25 cellular contexts compared by ENCODE assay signal in genomic region chr1:235931181-235931738, GRCh38.
A peak's percentile ranks its signal among the peaks of the same experiment; 100 is the strongest.
DNase-seq lines count a peak whose midpoint lies in the region; ATAC-seq and TF ChIP-seq lines count a peak whose summit lies in the region.
"Had no signal": no experiment of that assay in that cellular context is flagged by ENCODE, and none has a peak within 500 bp of the region (broad histone marks: within the 10 kb centered on the region; RNA-seq: fewer than 3 reads in every experiment).

No MANE protein-coding gene starts in this region.

- no peak overlapping the region for H2BK5ac ChIP-seq in trophoblast cell (ENCODE audit: low read depth, low read length, poor library complexity)

- no peak overlapping the region for H3K4me3 Mint-ChIP-seq in T-helper 17 cell
- H3K4me3 Mint-ChIP-seq in naive B cell, result peak overlapping the region; percentile 48 to 91 (median 76)
- H3K4me3 Mint-ChIP-seq: activated CD8-positive, alpha-beta memory T cell treated with anti-CD3 and anti-CD28 coated beads, Interleukin-2, amount 10 ng/mL, durations not matched to agents 7 days and 5 days; activated naive CD4-positive, alpha-beta T cell treated with anti-CD3 and anti-CD28 coated beads, Interleukin-2, amount 10 ng/mL, durations not matched to agents 7 days and 5 days; stimulated activated effector memory CD8-positive, alpha-beta T cell treated with anti-CD3 and anti-CD28 coated beads, Interleukin-12 subunit alpha, Interleukin-12 subunit beta, amount 100 ng/mL, for 72 hours had no signal

- H3K4me1 Mint-ChIP-seq in T-helper 17 cell (peaks cover 13% of the 10 kb centered on the region), naive B cell (peaks cover 57 to 78% (median 76%) of the 10 kb centered on the region in 3 donors)

- H3K9ac ChIP-seq in BLaER1 (no peak overlapping the region), trophoblast cell (ENCODE audit: low read length) (no peak overlapping the region)

- H3K9me3 ChIP-seq in BLaER1 (no peaks in the 10 kb centered on the region), T-helper 17 cell (ENCODE audit: control insufficient read depth, low read length, poor library complexity, severe bottlenecking) (no peaks in the 10 kb centered on the region), trophoblast cell (ENCODE audit: insufficient read depth, low read depth, low read length) (peaks cover 1% of the 10 kb centered on the region), thyroid gland (no peaks in the 10 kb centered on the region)
- H3K9me3 ChIP-seq: A549, BE2C, heart left ventricle, right lobe of liver, vagina had no signal

- H3K79me1 ChIP-seq in trophoblast cell (ENCODE audit: low read length), result peaks cover 2% of the 10 kb centered on the region

- H3K27me3 Mint-ChIP-seq in T-helper 17 cell (peaks cover 23% of the 10 kb centered on the region), naive B cell (no peaks in the 10 kb centered on the region)
- H3K27me3 Mint-ChIP-seq: activated CD8-positive, alpha-beta memory T cell treated with anti-CD3 and anti-CD28 coated beads, Interleukin-2, amount 10 ng/mL, durations not matched to agents 7 days and 5 days; progenitor cell of endocrine pancreas had no signal

- H3K27ac Mint-ChIP-seq in T-helper 17 cell (peak overlapping the region; percentile 39), naive B cell (peak overlapping the region; percentile 74 to 96 (median 86))
- H3K27ac Mint-ChIP-seq: activated CD8-positive, alpha-beta memory T cell treated with anti-CD3 and anti-CD28 coated beads, Interleukin-2, amount 10 ng/mL, durations not matched to agents 7 days and 5 days; activated naive CD4-positive, alpha-beta T cell treated with anti-CD3 and anti-CD28 coated beads, Interleukin-2, amount 10 ng/mL, durations not matched to agents 7 days and 5 days; progenitor cell of endocrine pancreas; stimulated activated effector memory CD8-positive, alpha-beta T cell treated with anti-CD3 and anti-CD28 coated beads, Interleukin-12 subunit alpha, Interleukin-12 subunit beta, amount 100 ng/mL, for 72 hours had no signal

- intact Hi-C loops in thyroid gland (cut with DNase I), result no loop called here

- TF ChIP-seq CTCF in thyroid gland (IDR thresholded peaks at IDR 0.05), result no peak

- no peaks in the 10 kb centered on the region for H4K20me1 ChIP-seq in BLaER1

- H3K36me3 ChIP-seq in BLaER1 (no peaks in the 10 kb centered on the region), trophoblast cell (ENCODE audit: control insufficient read depth in 1 of 2, insufficient read depth in 2 of 2, low read length in 2 of 2) (no peaks in the 10 kb centered on the region), thyroid gland (no peaks in the 10 kb centered on the region)
- H3K36me3 ChIP-seq: BE2C, heart left ventricle, right lobe of liver, vagina had no signal

- no peak overlapping the region for H2BK120ac ChIP-seq in trophoblast cell (ENCODE audit: insufficient read depth, low read length, poor library complexity)

- H2AK5ac ChIP-seq in trophoblast cell (ENCODE audit: low read length), result no peak overlapping the region

- peak; percentile 63 for DNase-seq in Jurkat, Clone E6-1 (ENCODE audit: low read depth, low spot score)
- DNase-seq in T-helper 17 cell, result no peak
- no peak for DNase-seq in naive B cell
- DNase-seq in trophoblast cell, result no peak
- DNase-seq in stimulated activated CD4-positive, alpha-beta T cell treated with anti-CD3 and anti-CD28 coated beads, Interleukin-15, amount 100 ng/mL, for 24 hours, result no peak
- DNase-seq in thyroid gland, result no peak
- DNase-seq: activated CD4-positive, alpha-beta T cell treated with anti-CD3 and anti-CD28 coated beads, Interleukin-2, amount 50 U/mL, for 1 hour; activated CD8-positive, alpha-beta memory T cell treated with anti-CD3 and anti-CD28 coated beads, Interleukin-2, amount 10 ng/mL, durations not matched to agents 7 days and 5 days; activated naive CD4-positive, alpha-beta T cell treated with anti-CD3 and anti-CD28 coated beads, Interleukin-2, amount 10 ng/mL, durations not matched to agents 7 days and 5 days; anterior cingulate cortex; BE2C; COR-L47; effector CD8-positive, alpha-beta T cell; heart left ventricle; right lobe of liver; Right ventricle myocardium superior; stimulated activated CD4-positive, alpha-beta T cell treated with anti-CD3 and anti-CD28 coated beads, Interleukin-12 subunit alpha, Interleukin-12 subunit beta, amount 100 ng/mL, for 4 hours; stimulated activated CD4-positive, alpha-beta T cell treated with anti-CD3 and anti-CD28 coated beads, Interleukin-4, amount 100 ng/mL, for 24 hours had no signal

- no peak overlapping the region for H3K4ac ChIP-seq in trophoblast cell (ENCODE audit: low read depth, low read length)

- H3K23ac ChIP-seq in trophoblast cell (ENCODE audit: low read length), result no peak overlapping the region

- no peak overlapping the region for H3K18ac ChIP-seq in trophoblast cell (ENCODE audit: low read length)

- no peak for TF ChIP-seq POLR2A in thyroid gland (IDR thresholded peaks at IDR 0.05)

- H3K36me3 Mint-ChIP-seq in T-helper 17 cell (ENCODE audit: low read depth) (no peaks in the 10 kb centered on the region), naive B cell (no peaks in the 10 kb centered on the region)
- H3K36me3 Mint-ChIP-seq: activated CD8-positive, alpha-beta memory T cell treated with anti-CD3 and anti-CD28 coated beads, Interleukin-2, amount 10 ng/mL, durations not matched to agents 7 days and 5 days; activated naive CD4-positive, alpha-beta T cell treated with anti-CD3 and anti-CD28 coated beads, Interleukin-2, amount 10 ng/mL, durations not matched to agents 7 days and 5 days; stimulated activated effector memory CD8-positive, alpha-beta T cell treated with anti-CD3 and anti-CD28 coated beads, Interleukin-12 subunit alpha, Interleukin-12 subunit beta, amount 100 ng/mL, for 72 hours had no signal

- H2AFZ ChIP-seq in trophoblast cell (ENCODE audit: insufficient read depth, low read length, poor library complexity), result no peak overlapping the region

- H3K4me3 ChIP-seq in BLaER1, result no peak overlapping the region
- H3K4me3 ChIP-seq in Jurkat, Clone E6-1 (ENCODE audit: low read length), result no peak overlapping the region
- H3K4me3 ChIP-seq in trophoblast cell (ENCODE audit: low read depth, low read length), result no peak overlapping the region
- no peak overlapping the region for H3K4me3 ChIP-seq in thyroid gland (replicated peaks in 1 of 3)
- H3K4me3 ChIP-seq: A549, heart left ventricle, right lobe of liver, vagina had no signal

- ATAC-seq in T-helper 17 cell (no peak), naive B cell (ENCODE audit: low read depth in 2 of 2) (peak in 1 of 2 donors; percentile 7), HG03108 (IDR thresholded peaks at IDR 0.05; ENCODE audit: unreplicated experiment) (no peak)
- ATAC-seq: A549; activated CD8-positive, alpha-beta memory T cell treated with anti-CD3 and anti-CD28 coated beads, Interleukin-2, amount 10 ng/mL, durations not matched to agents 7 days and 5 days; heart left ventricle; stimulated activated effector memory CD8-positive, alpha-beta T cell treated with anti-CD3 and anti-CD28 coated beads, Interleukin-12 subunit alpha, Interleukin-12 subunit beta, amount 100 ng/mL, for 72 hours had no signal

- H4K12ac ChIP-seq in trophoblast cell (ENCODE audit: low read depth, low read length), result no peak overlapping the region

- no peak overlapping the region for H2BK12ac ChIP-seq in trophoblast cell (ENCODE audit: low read length)

- H3K4me1 ChIP-seq in BLaER1 (peaks cover 56% of the 10 kb centered on the region), trophoblast cell (ENCODE audit: control insufficient read depth in 1 of 2, insufficient read depth in 2 of 2, low read length in 2 of 2) (peaks cover 8% of the 10 kb centered on the region in 2 experiments), thyroid gland (peaks cover 5 to 19% of the 10 kb centered on the region in 2 donors)
- H3K4me1 ChIP-seq: A549, BE2C had no signal

- no peak overlapping the region for H4K91ac ChIP-seq in trophoblast cell (ENCODE audit: low read depth, low read length)

- H3K27ac ChIP-seq in BLaER1 (no peak overlapping the region; the same call in 1 of the 2 replicates), trophoblast cell (ENCODE audit: low read depth, low read length) (no peak overlapping the region), thyroid gland (no peak overlapping the region)
- H3K27ac ChIP-seq: A549, heart left ventricle, vagina, VCaP had no signal

- peaks cover 0 to 2% (median 0%) of the 10 kb centered on the region in 7 donors for H3K9me3 Mint-ChIP-seq in naive B cell
- H3K9me3 Mint-ChIP-seq: activated naive CD4-positive, alpha-beta T cell treated with anti-CD3 and anti-CD28 coated beads, Interleukin-2, amount 10 ng/mL, durations not matched to agents 7 days and 5 days; stimulated activated effector memory CD8-positive, alpha-beta T cell treated with anti-CD3 and anti-CD28 coated beads, Interleukin-12 subunit alpha, Interleukin-12 subunit beta, amount 100 ng/mL, for 72 hours had no signal

- H4K8ac ChIP-seq in trophoblast cell (ENCODE audit: low read depth, low read length), result no peak overlapping the region

- H3K27me3 ChIP-seq in BLaER1 (no peaks in the 10 kb centered on the region), trophoblast cell (ENCODE audit: insufficient read depth, low read length) (no peaks in the 10 kb centered on the region), thyroid gland (no peaks in the 10 kb centered on the region)
- H3K27me3 ChIP-seq: BE2C, heart left ventricle, right lobe of liver, vagina had no signal

- no peaks in the 10 kb centered on the region for H3K79me2 ChIP-seq in trophoblast cell (ENCODE audit: control insufficient read depth, insufficient read depth, low read length, poor library complexity)

- no CpG with 5 or more reads among the region's 8 CpGs for WGBS in trophoblast cell (ENCODE audit: extremely low coverage, insufficient coverage, insufficient read length)
- WGBS in thyroid gland, 2 donors, result 69% methylated on average over 8 of the region's 8 CpGs

- H3K4me2 ChIP-seq in BLaER1 (peak overlapping the region; percentile 79), trophoblast cell (ENCODE audit: low read length) (no peak overlapping the region)
- H3K4me2 ChIP-seq: A549 had no signal

- no peak overlapping the region for H3K14ac ChIP-seq in trophoblast cell (ENCODE audit: low read length)
